Comparison of ENCODE assay signal across 8 cellular contexts in genomic region chr7:140697447-140698143, GRCh38. TPM values are rescaled to one million over a fixed set of nuclear protein-coding genes. Genes with fewer than 3 reads are reported as not detected.
A peak's percentile ranks its signal among the peaks of the same experiment; 100 is the strongest.
DNase-seq lines count a peak whose midpoint lies in the region; ATAC-seq, FAIRE-seq and TF ChIP-seq lines count a peak whose summit lies in the region.
"Had no signal": no experiment of that assay in that cellular context is flagged by ENCODE, and none has a peak within 500 bp of the region (broad histone marks: within the 10 kb centered on the region; RNA-seq: fewer than 3 reads in every experiment).

No MANE protein-coding gene starts in this region.

- dilution Hi-C loops in keratinocyte (cut with MboI; ENCODE audit: extremely low pct_ligation_motif_present, low sequenced_read_pairs): no loop called here

- H3K36me3 ChIP-seq in keratinocyte (ENCODE audit: control insufficient read depth in 2 of 2, extremely low read depth in 1 of 2, insufficient read depth in 2 of 2, low read length in 2 of 2) (peaks cover 0 to 1% of the 10 kb centered on the region in 2 experiments), subcutaneous abdominal adipose tissue (ENCODE audit: control insufficient read depth in 5 of 5, insufficient read depth in 5 of 5, low read length in 5 of 5) (peaks cover 0 to 8% (median 3%) of the 10 kb centered on the region in 5 donors)

- H3K27ac Mint-ChIP-seq in activated naive CD8-positive, alpha-beta T cell treated with anti-CD3 and anti-CD28 coated beads for 36 hours: peak overlapping the region; percentile 92

- H3K4me3 ChIP-seq in HFF-Myc (replicated peaks; ENCODE audit: low read depth, low read length): peak overlapping the region; percentile 90
- H3K4me3 ChIP-seq in keratinocyte (ENCODE audit: control insufficient read depth in 2 of 3, extremely low read depth in 1 of 3, insufficient read depth in 2 of 3, low read depth in 1 of 3, low read length in 3 of 3): peak overlapping the region; percentile 67 to 90 (median 86)
- peak overlapping the region; percentile 80 to 93 (median 93) for H3K4me3 ChIP-seq in subcutaneous abdominal adipose tissue (ENCODE audit: low read depth in 1 of 5, low read length in 5 of 5)

- no peak for FAIRE-seq in keratinocyte (lab: Jason Lieb, UNC)

- TF ChIP-seq CTCF in HFF-Myc (IDR thresholded peaks at IDR 0.05; ENCODE audit: low read depth, low read length, missing control alignments): no peak
- no peak for TF ChIP-seq CTCF in keratinocyte (optimal IDR thresholded peaks at IDR 0.05 in 1 of 3, IDR thresholded peaks at IDR 0.05 in 1 of 3, conservative IDR thresholded peaks at IDR 0.05 in 1 of 3; ENCODE audit: extremely low read depth in 1 of 3, insufficient read depth in 2 of 3, low read length in 3 of 3)

- H3K4me2 ChIP-seq in keratinocyte (ENCODE audit: control insufficient read depth, extremely low read depth, insufficient read depth, low read depth, low read length): peak overlapping the region; percentile 96

- H3K4me1 Mint-ChIP-seq in activated naive CD8-positive, alpha-beta T cell treated with anti-CD3 and anti-CD28 coated beads for 36 hours: peaks cover 27% of the 10 kb centered on the region

- ATAC-seq in HG03469 (IDR thresholded peaks at IDR 0.05; ENCODE audit: unreplicated experiment): no peak

- H3K27me3 Mint-ChIP-seq in activated naive CD8-positive, alpha-beta T cell treated with anti-CD3 and anti-CD28 coated beads for 36 hours: no peaks in the 10 kb centered on the region

- H3K9me3 ChIP-seq in keratinocyte (ENCODE audit: control insufficient read depth, low read depth, low read length) (no peaks in the 10 kb centered on the region), subcutaneous abdominal adipose tissue (ENCODE audit: control insufficient read depth in 5 of 5, low read length in 5 of 5) (no peaks in the 10 kb centered on the region)

- no peaks in the 10 kb centered on the region for H3K9me3 Mint-ChIP-seq in activated naive CD8-positive, alpha-beta T cell treated with anti-CD3 and anti-CD28 coated beads for 36 hours

- DNase-seq in HFF-Myc (ENCODE audit: extremely low read depth, low read depth) (no peak), keratinocyte (ENCODE audit: low read depth, low spot score) (no peak), DMS79 (lab: John Stamatoyannopoulos, UW) (no peak), NCI-H69 (lab: John Stamatoyannopoulos, UW) (no peak)
- no peak for DNase-seq in activated naive CD8-positive, alpha-beta T cell treated with anti-CD3 and anti-CD28 coated beads for 36 hours

- H3K9me1 ChIP-seq in keratinocyte (ENCODE audit: control insufficient read depth, extremely low read depth, insufficient read depth, low read length): no peaks in the 10 kb centered on the region

- H3K4me1 ChIP-seq in keratinocyte (ENCODE audit: control insufficient read depth, extremely low read depth, insufficient read depth, low read length) (peaks cover 13% of the 10 kb centered on the region), subcutaneous abdominal adipose tissue (ENCODE audit: control insufficient read depth in 5 of 5, insufficient read depth in 5 of 5, low read length in 5 of 5) (peaks cover 6 to 25% (median 21%) of the 10 kb centered on the region in 5 donors)

- H3K79me2 ChIP-seq in keratinocyte (ENCODE audit: control insufficient read depth, insufficient read depth, low read length): peaks cover 54% of the 10 kb centered on the region

- no peaks in the 10 kb centered on the region for H4K20me1 ChIP-seq in keratinocyte (ENCODE audit: control insufficient read depth, extremely low read depth, insufficient read depth, low read length)

- H3K36me3 Mint-ChIP-seq in activated naive CD8-positive, alpha-beta T cell treated with anti-CD3 and anti-CD28 coated beads for 36 hours: peaks cover 25% of the 10 kb centered on the region

- peak overlapping the region; percentile 89 for H3K4me3 Mint-ChIP-seq in activated naive CD8-positive, alpha-beta T cell treated with anti-CD3 and anti-CD28 coated beads for 36 hours

- H3K9ac ChIP-seq in keratinocyte (ENCODE audit: control insufficient read depth, extremely low read depth, insufficient read depth, low read length): peak overlapping the region; percentile 90
- H3K9ac ChIP-seq in subcutaneous abdominal adipose tissue (ENCODE audit: low read length in 5 of 5): peak overlapping the region in 3 of 5 donors; percentile 84 to 89 (median 87)

- H3K27me3 ChIP-seq in keratinocyte (ENCODE audit: control insufficient read depth, extremely low read depth, insufficient read depth, low read length) (no peaks in the 10 kb centered on the region), subcutaneous abdominal adipose tissue (ENCODE audit: control insufficient read depth in 5 of 5, insufficient read depth in 4 of 5, low read length in 5 of 5) (no peaks in the 10 kb centered on the region)

- H2AFZ ChIP-seq in keratinocyte (ENCODE audit: control insufficient read depth, low read length): peak overlapping the region; percentile 99

- H3K27ac ChIP-seq in keratinocyte (ENCODE audit: control insufficient read depth, insufficient read depth, low read length) (peak overlapping the region; percentile 86), subcutaneous abdominal adipose tissue (ENCODE audit: low read depth, low read length) (peak overlapping the region; percentile 95)

RNA-seq across cellular contexts. Expression of gene NDUFB2, which starts 1.1 kb away (rescaled TPM):
- 100 to 1,000 TPM; 175 to 196 TPM for total RNA-seq in activated naive CD8-positive, alpha-beta T cell treated with anti-CD3 and anti-CD28 coated beads for 36 hours
- polyA plus RNA-seq in keratinocyte: 338 to 495 TPM (median 379 TPM) in 3 replicates
- 63.9 TPM for polyA plus RNA-seq in keratinocyte (2011; ENCODE audit: low read depth)
- 236 and 305 TPM in 2 replicates for polyA plus RNA-seq in keratinocyte (2011; cell fraction: cytosol; rRNA removed)
- polyA plus RNA-seq in keratinocyte (2011; cell fraction: nucleus; rRNA removed): 101 and 194 TPM in 2 replicates
- polyA plus RNA-seq in keratinocyte (2012; ENCODE audit: low replicate concordance): 209 and 336 TPM in 2 replicates
- polyA minus RNA-seq in keratinocyte: 52.8 to 96.1 TPM (median 58.3 TPM) in 3 replicates
- polyA minus RNA-seq in keratinocyte (2011; cell fraction: cytosol; rRNA and poly(A)+ RNA removed): 112 TPM
- polyA minus RNA-seq in keratinocyte (2011; cell fraction: nucleus; rRNA and poly(A)+ RNA removed): 14.7 and 17.1 TPM in 2 replicates

RNA-seq across cellular contexts. Expression of gene ADCK2, which starts 24.9 kb away (rescaled TPM):
- 10 to 100 TPM; 23.3 to 23.9 TPM for total RNA-seq in activated naive CD8-positive, alpha-beta T cell treated with anti-CD3 and anti-CD28 coated beads for 36 hours
- polyA plus RNA-seq in keratinocyte: 9.4 to 13.0 TPM (median 9.5 TPM) in 3 replicates
- polyA plus RNA-seq in keratinocyte (2011; ENCODE audit: low read depth): 7.4 TPM
- 8.2 and 9.2 TPM in 2 replicates for polyA plus RNA-seq in keratinocyte (2011; cell fraction: cytosol; rRNA removed)
- 9.9 and 10.2 TPM in 2 replicates for polyA plus RNA-seq in keratinocyte (2011; cell fraction: nucleus; rRNA removed)
- polyA plus RNA-seq in keratinocyte (2012; ENCODE audit: low replicate concordance): 14.9 and 15.6 TPM in 2 replicates
- 8.1 to 18.6 TPM (median 12.9 TPM) in 3 replicates for polyA minus RNA-seq in keratinocyte
- polyA minus RNA-seq in keratinocyte (2011; cell fraction: cytosol; rRNA and poly(A)+ RNA removed): 11.3 TPM
- polyA minus RNA-seq in keratinocyte (2011; cell fraction: nucleus; rRNA and poly(A)+ RNA removed): 5.9 and 6.3 TPM in 2 replicates

RNA-seq across cellular contexts. Expression of gene DENND2A, which starts 57.0 kb away (rescaled TPM):
- total RNA-seq in activated naive CD8-positive, alpha-beta T cell treated with anti-CD3 and anti-CD28 coated beads for 36 hours: not detected
- 0.95 to 5.1 TPM (median 1.8 TPM) in 3 replicates for polyA plus RNA-seq in keratinocyte
- not detected for polyA plus RNA-seq in keratinocyte (2011; ENCODE audit: low read depth)
- polyA plus RNA-seq in keratinocyte (2011; cell fraction: cytosol; rRNA removed): 2.5 and 2.8 TPM in 2 replicates
- 2.8 and 4.3 TPM in 2 replicates for polyA plus RNA-seq in keratinocyte (2011; cell fraction: nucleus; rRNA removed)
- polyA plus RNA-seq in keratinocyte (2012; ENCODE audit: low replicate concordance): 0.07 and 4.7 TPM in 2 replicates
- 2.8 to 4.1 TPM (median 3.6 TPM) in 3 replicates for polyA minus RNA-seq in keratinocyte
- 3.8 TPM for polyA minus RNA-seq in keratinocyte (2011; cell fraction: cytosol; rRNA and poly(A)+ RNA removed)
- 2.0 and 2.4 TPM in 2 replicates for polyA minus RNA-seq in keratinocyte (2011; cell fraction: nucleus; rRNA and poly(A)+ RNA removed)
- total RNA-seq: T-helper 1 cell treated with Interleukin-12 subunit alpha and Interleukin-12 subunit beta and Interleukin-4 antibody, amounts not matched to agents 30 ng/mL and 1 ng/mL, for 36 hours had no signal
